Comparison of ENCODE assay signal across 15 cellular contexts in genomic region chr16:1371054-1371978, GRCh38. TPM values are rescaled to one million over a fixed set of nuclear protein-coding genes. Genes with fewer than 3 reads are reported as not detected.
DNase-seq lines count a peak whose midpoint lies in the region; ATAC-seq and TF ChIP-seq lines count a peak whose summit lies in the region.
"Had no signal": no experiment of that assay in that cellular context is flagged by ENCODE, and none has a peak within 500 bp of the region (broad histone marks: within the 10 kb centered on the region; RNA-seq: fewer than 3 reads in every experiment).

No MANE protein-coding gene starts in this region.

- intact Hi-C loops in lower lobe of right lung (cut with DNase I), result no loop called here

- ATAC-seq in central memory CD8-positive, alpha-beta T cell (replicated peaks; ENCODE audit: extremely low read depth, poor library complexity, severe bottlenecking), result no peak
- ATAC-seq in lower lobe of right lung, result no peak
- no peak for ATAC-seq in HG03196 (IDR thresholded peaks at IDR 0.05; ENCODE audit: unreplicated experiment)

- no peak overlapping the region for H3K27ac ChIP-seq in lower lobe of right lung
- H3K27ac ChIP-seq: A549, C4-2B, KMS-11 had no signal

- H3K4me1 Mint-ChIP-seq in central memory CD8-positive, alpha-beta T cell, result no peaks in the 10 kb centered on the region
- H3K4me1 Mint-ChIP-seq: CD4-positive, alpha-beta memory T cell; IgD-negative memory B cell had no signal

- H3K9me3 ChIP-seq in lower lobe of right lung, result no peaks in the 10 kb centered on the region
- H3K9me3 ChIP-seq: A549, BE2C had no signal

- no peak for TF ChIP-seq CTCF in lower lobe of right lung (IDR thresholded peaks at IDR 0.05)

- H3K4me1 ChIP-seq in lower lobe of right lung, result no peaks in the 10 kb centered on the region
- H3K4me1 ChIP-seq: BE2C had no signal

- H3K36me3 ChIP-seq in lower lobe of right lung, result peaks cover 61% of the 10 kb centered on the region

- H3K27me3 Mint-ChIP-seq in central memory CD8-positive, alpha-beta T cell, result no peaks in the 10 kb centered on the region
- H3K27me3 Mint-ChIP-seq: CD4-positive, alpha-beta memory T cell; IgD-negative memory B cell had no signal

- H3K4me3 ChIP-seq in lower lobe of right lung, result no peak overlapping the region
- H3K4me3 ChIP-seq: A549 had no signal

- H3K9me3 Mint-ChIP-seq in central memory CD8-positive, alpha-beta T cell, result no peaks in the 10 kb centered on the region
- H3K9me3 Mint-ChIP-seq: CD4-positive, alpha-beta memory T cell; IgD-negative memory B cell had no signal

- peaks cover 27% of the 10 kb centered on the region for H3K36me3 Mint-ChIP-seq in central memory CD8-positive, alpha-beta T cell (ENCODE audit: insufficient read depth)

- H3K4me3 Mint-ChIP-seq in central memory CD8-positive, alpha-beta T cell, result no peak overlapping the region
- H3K4me3 Mint-ChIP-seq: CD4-positive, alpha-beta memory T cell; IgD-negative memory B cell had no signal

- no peaks in the 10 kb centered on the region for H3K27me3 ChIP-seq in lower lobe of right lung (ENCODE audit: low read depth)
- H3K27me3 ChIP-seq: BE2C had no signal

- no peak for DNase-seq in central memory CD8-positive, alpha-beta T cell (ENCODE audit: low spot score in 2 of 2)
- peak; percentile 46 for DNase-seq in lower lobe of right lung
- DNase-seq in stimulated activated CD4-positive, alpha-beta T cell treated with anti-CD3 and anti-CD28 coated beads, Interleukin-4, amount 100 ng/mL, for 24 hours, result no peak
- DNase-seq in ecto neural progenitor cell (ENCODE audit: low spot score), result no peak
- DNase-seq: COR-L47, DMS153, DMS79 treated with DMSO at 0.1 percent for 48 hours, EL had no signal

- peak overlapping the region; percentile 59 for H3K27ac Mint-ChIP-seq in central memory CD8-positive, alpha-beta T cell (ENCODE audit: low read depth)

RNA-seq across cellular contexts. Expression of gene GNPTG, which starts 19.6 kb away (rescaled TPM):
- total RNA-seq in lower lobe of right lung, result 89.5 TPM

RNA-seq across cellular contexts. Expression of gene TSR3, which starts 19.6 kb away (rescaled TPM):
- 39.5 TPM for total RNA-seq in lower lobe of right lung

RNA-seq across cellular contexts. Expression of gene BAIAP3, which starts 37.9 kb away (rescaled TPM):
- 8.4 TPM for total RNA-seq in lower lobe of right lung

RNA-seq across cellular contexts. Expression of gene UNKL, which starts 43.2 kb away (rescaled TPM):
- 23.1 TPM for total RNA-seq in lower lobe of right lung

RNA-seq across cellular contexts. Expression of gene UQCC4, which starts 49.2 kb away (rescaled TPM):
- total RNA-seq in lower lobe of right lung, result 9.7 TPM
